1 cellular context compared by ENCODE assay signal in the genomic region with DNA sequence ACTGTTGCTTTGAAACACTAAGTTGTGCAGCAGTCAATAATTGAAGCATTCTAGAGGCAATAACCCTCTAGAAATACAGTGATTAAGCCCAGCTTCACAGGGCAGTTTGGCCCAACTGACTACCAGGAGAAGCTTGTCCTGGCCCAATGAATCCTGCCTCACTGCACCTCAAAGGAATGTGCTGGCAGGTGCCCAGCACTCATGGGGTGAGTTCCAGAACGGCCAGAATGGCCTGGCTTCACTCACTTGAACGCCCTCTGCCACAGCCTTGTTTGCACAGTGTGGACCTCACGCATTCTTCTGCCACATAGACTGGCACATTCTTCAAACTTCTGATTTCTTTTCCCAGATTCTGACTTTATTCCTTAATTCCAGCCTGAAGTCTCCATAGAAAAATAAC.
A peak's percentile ranks its signal among the peaks of the same experiment; 100 is the strongest.
TF ChIP-seq lines count a peak whose summit lies in the region.

No MANE protein-coding gene starts in this region.

TF ChIP-seq in HepG2, 621 proteins besides CTCF, POLR2A, EP300 and RAD21 (continued from another document and continues in another):
- TF ChIP-seq, protein P1, sequence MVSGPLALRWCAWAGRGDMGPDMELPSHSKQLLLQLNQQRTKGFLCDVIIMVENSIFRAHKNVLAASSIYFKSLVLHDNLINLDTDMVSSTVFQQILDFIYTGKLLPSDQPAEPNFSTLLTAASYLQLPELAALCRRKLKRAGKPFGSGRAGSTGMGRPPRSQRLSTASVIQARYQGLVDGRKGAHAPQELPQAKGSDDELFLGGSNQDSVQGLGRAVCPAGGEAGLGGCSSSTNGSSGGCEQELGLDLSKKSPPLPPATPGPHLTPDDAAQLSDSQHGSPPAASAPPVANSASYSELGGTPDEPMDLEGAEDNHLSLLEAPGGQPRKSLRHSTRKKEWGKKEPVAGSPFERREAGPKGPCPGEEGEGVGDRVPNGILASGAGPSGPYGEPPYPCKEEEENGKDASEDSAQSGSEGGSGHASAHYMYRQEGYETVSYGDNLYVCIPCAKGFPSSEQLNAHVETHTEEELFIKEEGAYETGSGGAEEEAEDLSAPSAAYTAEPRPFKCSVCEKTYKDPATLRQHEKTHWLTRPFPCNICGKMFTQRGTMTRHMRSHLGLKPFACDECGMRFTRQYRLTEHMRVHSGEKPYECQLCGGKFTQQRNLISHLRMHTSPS (CRISPR knock-in tag; IDR thresholded peaks at IDR 0.05; ENCODE audit: low read depth) = peak; percentile 79
- TF ChIP-seq, protein P2, sequence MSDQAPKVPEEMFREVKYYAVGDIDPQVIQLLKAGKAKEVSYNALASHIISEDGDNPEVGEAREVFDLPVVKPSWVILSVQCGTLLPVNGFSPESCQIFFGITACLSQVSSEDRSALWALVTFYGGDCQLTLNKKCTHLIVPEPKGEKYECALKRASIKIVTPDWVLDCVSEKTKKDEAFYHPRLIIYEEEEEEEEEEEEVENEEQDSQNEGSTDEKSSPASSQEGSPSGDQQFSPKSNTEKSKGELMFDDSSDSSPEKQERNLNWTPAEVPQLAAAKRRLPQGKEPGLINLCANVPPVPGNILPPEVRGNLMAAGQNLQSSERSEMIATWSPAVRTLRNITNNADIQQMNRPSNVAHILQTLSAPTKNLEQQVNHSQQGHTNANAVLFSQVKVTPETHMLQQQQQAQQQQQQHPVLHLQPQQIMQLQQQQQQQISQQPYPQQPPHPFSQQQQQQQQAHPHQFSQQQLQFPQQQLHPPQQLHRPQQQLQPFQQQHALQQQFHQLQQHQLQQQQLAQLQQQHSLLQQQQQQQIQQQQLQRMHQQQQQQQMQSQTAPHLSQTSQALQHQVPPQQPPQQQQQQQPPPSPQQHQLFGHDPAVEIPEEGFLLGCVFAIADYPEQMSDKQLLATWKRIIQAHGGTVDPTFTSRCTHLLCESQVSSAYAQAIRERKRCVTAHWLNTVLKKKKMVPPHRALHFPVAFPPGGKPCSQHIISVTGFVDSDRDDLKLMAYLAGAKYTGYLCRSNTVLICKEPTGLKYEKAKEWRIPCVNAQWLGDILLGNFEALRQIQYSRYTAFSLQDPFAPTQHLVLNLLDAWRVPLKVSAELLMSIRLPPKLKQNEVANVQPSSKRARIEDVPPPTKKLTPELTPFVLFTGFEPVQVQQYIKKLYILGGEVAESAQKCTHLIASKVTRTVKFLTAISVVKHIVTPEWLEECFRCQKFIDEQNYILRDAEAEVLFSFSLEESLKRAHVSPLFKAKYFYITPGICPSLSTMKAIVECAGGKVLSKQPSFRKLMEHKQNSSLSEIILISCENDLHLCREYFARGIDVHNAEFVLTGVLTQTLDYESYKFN (CRISPR knock-in tag; conservative IDR thresholded peaks at IDR 0.05) = peak; percentile 19; the same call in 1 of the 2 replicates
- TF ChIP-seq, protein P3, sequence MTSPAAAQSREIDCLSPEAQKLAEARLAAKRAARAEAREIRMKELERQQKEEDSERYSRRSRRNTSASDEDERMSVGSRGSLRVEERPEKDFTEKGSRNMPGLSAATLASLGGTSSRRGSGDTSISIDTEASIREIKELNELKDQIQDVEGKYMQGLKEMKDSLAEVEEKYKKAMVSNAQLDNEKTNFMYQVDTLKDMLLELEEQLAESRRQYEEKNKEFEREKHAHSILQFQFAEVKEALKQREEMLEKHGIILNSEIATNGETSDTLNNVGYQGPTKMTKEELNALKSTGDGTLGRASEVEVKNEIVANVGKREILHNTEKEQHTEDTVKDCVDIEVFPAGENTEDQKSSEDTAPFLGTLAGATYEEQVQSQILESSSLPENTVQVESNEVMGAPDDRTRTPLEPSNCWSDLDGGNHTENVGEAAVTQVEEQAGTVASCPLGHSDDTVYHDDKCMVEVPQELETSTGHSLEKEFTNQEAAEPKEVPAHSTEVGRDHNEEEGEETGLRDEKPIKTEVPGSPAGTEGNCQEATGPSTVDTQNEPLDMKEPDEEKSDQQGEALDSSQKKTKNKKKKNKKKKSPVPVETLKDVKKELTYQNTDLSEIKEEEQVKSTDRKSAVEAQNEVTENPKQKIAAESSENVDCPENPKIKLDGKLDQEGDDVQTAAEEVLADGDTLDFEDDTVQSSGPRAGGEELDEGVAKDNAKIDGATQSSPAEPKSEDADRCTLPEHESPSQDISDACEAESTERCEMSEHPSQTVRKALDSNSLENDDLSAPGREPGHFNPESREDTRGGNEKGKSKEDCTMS (CRISPR knock-in tag; conservative IDR thresholded peaks at IDR 0.05) = no peak
- TF ChIP-seq ZNF543 (CRISPR knock-in tag; IDR thresholded peaks at IDR 0.05) (0 out of 2 replicates have a peak, but pooled peaks have one; percentile 34), HDAC2 (CRISPR knock-in tag; IDR thresholded peaks at IDR 0.05) (peak; percentile 61; the same call in 1 of the 2 replicates), FLYWCH1 (CRISPR knock-in tag; IDR thresholded peaks at IDR 0.05) (no peak), XRCC5 (optimal IDR thresholded peaks at IDR 0.05; ENCODE audit: low read length) (no peak), NR2F6 (IDR thresholded peaks at IDR 0.05) (peak; percentile 13; the same call in 1 of the 2 replicates), NR2F6 (CRISPR knock-in tag; IDR thresholded peaks at IDR 0.05) (peak; percentile 26; the same call in 1 of the 2 replicates), ZFX (CRISPR knock-in tag; IDR thresholded peaks at IDR 0.05; ENCODE audit: low read depth) (0 out of 2 replicates have a peak, but pooled peaks have one; percentile 29), ATF7-NPFF (CRISPR knock-in tag; IDR thresholded peaks at IDR 0.05; ENCODE audit: low read depth) (no peak), NRL (CRISPR knock-in tag; IDR thresholded peaks at IDR 0.05; ENCODE audit: borderline replicate concordance) (peak; percentile 23; the same call in 1 of the 2 replicates), MAZ (IDR thresholded peaks at IDR 0.05; ENCODE audit: borderline replicate concordance, low read depth, low read length) (no peak), MAZ (CRISPR knock-in tag; IDR thresholded peaks at IDR 0.05; ENCODE audit: low read depth) (peak; percentile 33; the same call in 1 of the 2 replicates), ATF7 (IDR thresholded peaks at IDR 0.05) (no peak), ATF7 (CRISPR knock-in tag; IDR thresholded peaks at IDR 0.05) (no peak), FOSL2 (CRISPR knock-in tag; IDR thresholded peaks at IDR 0.05) (0 out of 2 replicates have a peak, but pooled peaks have one; percentile 23), TOE1 (CRISPR knock-in tag; IDR thresholded peaks at IDR 0.05) (no peak), NR1H2 (CRISPR knock-in tag; IDR thresholded peaks at IDR 0.05; ENCODE audit: borderline replicate concordance, low read depth) (0 out of 2 replicates have a peak, but pooled peaks have one; percentile 43)
- TF ChIP-seq, protein P4, sequence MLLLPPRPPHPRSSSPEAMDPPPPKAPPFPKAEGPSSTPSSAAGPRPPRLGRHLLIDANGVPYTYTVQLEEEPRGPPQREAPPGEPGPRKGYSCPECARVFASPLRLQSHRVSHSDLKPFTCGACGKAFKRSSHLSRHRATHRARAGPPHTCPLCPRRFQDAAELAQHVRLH (CRISPR knock-in tag; IDR thresholded peaks at IDR 0.05; ENCODE audit: borderline replicate concordance, low read depth) = no peak
- TF ChIP-seq, protein P5, sequence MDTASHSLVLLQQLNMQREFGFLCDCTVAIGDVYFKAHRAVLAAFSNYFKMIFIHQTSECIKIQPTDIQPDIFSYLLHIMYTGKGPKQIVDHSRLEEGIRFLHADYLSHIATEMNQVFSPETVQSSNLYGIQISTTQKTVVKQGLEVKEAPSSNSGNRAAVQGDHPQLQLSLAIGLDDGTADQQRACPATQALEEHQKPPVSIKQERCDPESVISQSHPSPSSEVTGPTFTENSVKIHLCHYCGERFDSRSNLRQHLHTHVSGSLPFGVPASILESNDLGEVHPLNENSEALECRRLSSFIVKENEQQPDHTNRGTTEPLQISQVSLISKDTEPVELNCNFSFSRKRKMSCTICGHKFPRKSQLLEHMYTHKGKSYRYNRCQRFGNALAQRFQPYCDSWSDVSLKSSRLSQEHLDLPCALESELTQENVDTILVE (CRISPR knock-in tag; IDR thresholded peaks at IDR 0.05) = no peak
- TF ChIP-seq, protein P6, sequence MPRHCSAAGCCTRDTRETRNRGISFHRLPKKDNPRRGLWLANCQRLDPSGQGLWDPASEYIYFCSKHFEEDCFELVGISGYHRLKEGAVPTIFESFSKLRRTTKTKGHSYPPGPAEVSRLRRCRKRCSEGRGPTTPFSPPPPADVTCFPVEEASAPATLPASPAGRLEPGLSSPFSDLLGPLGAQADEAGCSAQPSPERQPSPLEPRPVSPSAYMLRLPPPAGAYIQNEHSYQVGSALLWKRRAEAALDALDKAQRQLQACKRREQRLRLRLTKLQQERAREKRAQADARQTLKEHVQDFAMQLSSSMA (CRISPR knock-in tag; IDR thresholded peaks at IDR 0.05) = no peak
- TF ChIP-seq, protein P7, sequence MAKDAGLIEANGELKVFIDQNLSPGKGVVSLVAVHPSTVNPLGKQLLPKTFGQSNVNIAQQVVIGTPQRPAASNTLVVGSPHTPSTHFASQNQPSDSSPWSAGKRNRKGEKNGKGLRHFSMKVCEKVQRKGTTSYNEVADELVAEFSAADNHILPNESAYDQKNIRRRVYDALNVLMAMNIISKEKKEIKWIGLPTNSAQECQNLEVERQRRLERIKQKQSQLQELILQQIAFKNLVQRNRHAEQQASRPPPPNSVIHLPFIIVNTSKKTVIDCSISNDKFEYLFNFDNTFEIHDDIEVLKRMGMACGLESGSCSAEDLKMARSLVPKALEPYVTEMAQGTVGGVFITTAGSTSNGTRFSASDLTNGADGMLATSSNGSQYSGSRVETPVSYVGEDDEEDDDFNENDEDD (CRISPR knock-in tag; IDR thresholded peaks at IDR 0.05; ENCODE audit: borderline replicate concordance) = peak; percentile 45; the same call in 1 of the 2 replicates
- TF ChIP-seq, protein P8, sequence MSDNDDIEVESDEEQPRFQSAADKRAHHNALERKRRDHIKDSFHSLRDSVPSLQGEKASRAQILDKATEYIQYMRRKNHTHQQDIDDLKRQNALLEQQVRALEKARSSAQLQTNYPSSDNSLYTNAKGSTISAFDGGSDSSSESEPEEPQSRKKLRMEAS (IDR thresholded peaks at IDR 0.05) = peak; percentile 63
- TF ChIP-seq, protein P9, sequence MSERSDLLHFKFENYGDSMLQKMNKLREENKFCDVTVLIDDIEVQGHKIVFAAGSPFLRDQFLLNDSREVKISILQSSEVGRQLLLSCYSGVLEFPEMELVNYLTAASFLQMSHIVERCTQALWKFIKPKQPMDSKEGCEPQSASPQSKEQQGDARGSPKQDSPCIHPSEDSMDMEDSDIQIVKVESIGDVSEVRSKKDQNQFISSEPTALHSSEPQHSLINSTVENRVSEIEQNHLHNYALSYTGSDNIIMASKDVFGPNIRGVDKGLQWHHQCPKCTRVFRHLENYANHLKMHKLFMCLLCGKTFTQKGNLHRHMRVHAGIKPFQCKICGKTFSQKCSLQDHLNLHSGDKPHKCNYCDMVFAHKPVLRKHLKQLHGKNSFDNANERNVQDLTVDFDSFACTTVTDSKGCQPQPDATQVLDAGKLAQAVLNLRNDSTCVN (CRISPR knock-in tag; IDR thresholded peaks at IDR 0.05; ENCODE audit: borderline replicate concordance) = peak; percentile 45; the same call in 1 of the 2 replicates
- TF ChIP-seq, protein P10, sequence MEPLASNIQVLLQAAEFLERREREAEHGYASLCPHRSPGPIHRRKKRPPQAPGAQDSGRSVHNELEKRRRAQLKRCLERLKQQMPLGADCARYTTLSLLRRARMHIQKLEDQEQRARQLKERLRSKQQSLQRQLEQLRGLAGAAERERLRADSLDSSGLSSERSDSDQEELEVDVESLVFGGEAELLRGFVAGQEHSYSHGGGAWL (CRISPR knock-in tag; IDR thresholded peaks at IDR 0.05) = 0 out of 2 replicates have a peak, but pooled peaks have one; percentile 26
- TF ChIP-seq, protein P11, sequence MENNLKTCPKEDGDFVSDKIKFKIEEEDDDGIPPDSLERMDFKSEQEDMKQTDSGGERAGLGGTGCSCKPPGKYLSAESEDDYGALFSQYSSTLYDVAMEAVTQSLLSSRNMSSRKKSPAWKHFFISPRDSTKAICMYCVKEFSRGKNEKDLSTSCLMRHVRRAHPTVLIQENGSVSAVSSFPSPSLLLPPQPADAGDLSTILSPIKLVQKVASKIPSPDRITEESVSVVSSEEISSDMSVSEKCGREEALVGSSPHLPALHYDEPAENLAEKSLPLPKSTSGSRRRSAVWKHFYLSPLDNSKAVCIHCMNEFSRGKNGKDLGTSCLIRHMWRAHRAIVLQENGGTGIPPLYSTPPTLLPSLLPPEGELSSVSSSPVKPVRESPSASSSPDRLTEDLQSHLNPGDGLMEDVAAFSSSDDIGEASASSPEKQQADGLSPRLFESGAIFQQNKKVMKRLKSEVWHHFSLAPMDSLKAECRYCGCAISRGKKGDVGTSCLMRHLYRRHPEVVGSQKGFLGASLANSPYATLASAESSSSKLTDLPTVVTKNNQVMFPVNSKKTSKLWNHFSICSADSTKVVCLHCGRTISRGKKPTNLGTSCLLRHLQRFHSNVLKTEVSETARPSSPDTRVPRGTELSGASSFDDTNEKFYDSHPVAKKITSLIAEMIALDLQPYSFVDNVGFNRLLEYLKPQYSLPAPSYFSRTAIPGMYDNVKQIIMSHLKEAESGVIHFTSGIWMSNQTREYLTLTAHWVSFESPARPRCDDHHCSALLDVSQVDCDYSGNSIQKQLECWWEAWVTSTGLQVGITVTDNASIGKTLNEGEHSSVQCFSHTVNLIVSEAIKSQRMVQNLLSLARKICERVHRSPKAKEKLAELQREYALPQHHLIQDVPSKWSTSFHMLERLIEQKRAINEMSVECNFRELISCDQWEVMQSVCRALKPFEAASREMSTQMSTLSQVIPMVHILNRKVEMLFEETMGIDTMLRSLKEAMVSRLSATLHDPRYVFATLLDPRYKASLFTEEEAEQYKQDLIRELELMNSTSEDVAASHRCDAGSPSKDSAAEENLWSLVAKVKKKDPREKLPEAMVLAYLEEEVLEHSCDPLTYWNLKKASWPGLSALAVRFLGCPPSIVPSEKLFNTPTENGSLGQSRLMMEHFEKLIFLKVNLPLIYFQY (CRISPR knock-in tag; IDR thresholded peaks at IDR 0.05; ENCODE audit: borderline replicate concordance) = 0 out of 2 replicates have a peak, but pooled peaks have one; percentile 34
- TF ChIP-seq, protein P12, sequence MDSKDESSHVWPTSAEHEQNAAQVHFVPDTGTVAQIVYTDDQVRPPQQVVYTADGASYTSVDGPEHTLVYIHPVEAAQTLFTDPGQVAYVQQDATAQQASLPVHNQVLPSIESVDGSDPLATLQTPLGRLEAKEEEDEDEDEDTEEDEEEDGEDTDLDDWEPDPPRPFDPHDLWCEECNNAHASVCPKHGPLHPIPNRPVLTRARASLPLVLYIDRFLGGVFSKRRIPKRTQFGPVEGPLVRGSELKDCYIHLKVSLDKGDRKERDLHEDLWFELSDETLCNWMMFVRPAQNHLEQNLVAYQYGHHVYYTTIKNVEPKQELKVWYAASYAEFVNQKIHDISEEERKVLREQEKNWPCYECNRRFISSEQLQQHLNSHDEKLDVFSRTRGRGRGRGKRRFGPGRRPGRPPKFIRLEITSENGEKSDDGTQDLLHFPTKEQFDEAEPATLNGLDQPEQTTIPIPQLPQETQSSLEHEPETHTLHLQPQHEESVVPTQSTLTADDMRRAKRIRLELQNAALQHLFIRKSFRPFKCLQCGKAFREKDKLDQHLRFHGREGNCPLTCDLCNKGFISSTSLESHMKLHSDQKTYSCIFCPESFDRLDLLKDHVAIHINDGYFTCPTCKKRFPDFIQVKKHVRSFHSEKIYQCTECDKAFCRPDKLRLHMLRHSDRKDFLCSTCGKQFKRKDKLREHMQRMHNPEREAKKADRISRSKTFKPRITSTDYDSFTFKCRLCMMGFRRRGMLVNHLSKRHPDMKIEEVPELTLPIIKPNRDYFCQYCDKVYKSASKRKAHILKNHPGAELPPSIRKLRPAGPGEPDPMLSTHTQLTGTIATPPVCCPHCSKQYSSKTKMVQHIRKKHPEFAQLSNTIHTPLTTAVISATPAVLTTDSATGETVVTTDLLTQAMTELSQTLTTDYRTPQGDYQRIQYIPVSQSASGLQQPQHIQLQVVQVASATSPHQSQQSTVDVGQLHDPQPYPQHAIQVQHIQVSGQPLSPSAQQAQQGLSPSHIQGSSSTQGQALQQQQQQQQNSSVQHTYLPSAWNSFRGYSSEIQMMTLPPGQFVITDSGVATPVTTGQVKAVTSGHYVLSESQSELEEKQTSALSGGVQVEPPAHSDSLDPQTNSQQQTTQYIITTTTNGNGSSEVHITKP (CRISPR knock-in tag; IDR thresholded peaks at IDR 0.05; ENCODE audit: low read depth) = no peak
